Comparison of ENCODE assay signal across 19 cellular contexts in genomic region chr5:122874179-122874875, GRCh38. TPM values are rescaled to one million over a fixed set of nuclear protein-coding genes. Genes with fewer than 3 reads are reported as not detected.
A peak's percentile ranks its signal among the peaks of the same experiment; 100 is the strongest.
DNase-seq lines count a peak whose midpoint lies in the region; ATAC-seq and TF ChIP-seq lines count a peak whose summit lies in the region.
"Had no signal": no experiment of that assay in that cellular context is flagged by ENCODE, and none has a peak within 500 bp of the region (broad histone marks: within the 10 kb centered on the region; RNA-seq: fewer than 3 reads in every experiment).

No MANE protein-coding gene starts in this region.

- no peaks in the 10 kb centered on the region for H3K9me3 ChIP-seq in lower lobe of right lung

- ATAC-seq in lower lobe of right lung (peak; percentile 57 to 61), HG02852 (IDR thresholded peaks at IDR 0.05; ENCODE audit: unreplicated experiment) (no peak)
- ATAC-seq: GM12878, Panc1 had no signal

- H3K27ac ChIP-seq in lower lobe of right lung: no peak overlapping the region
- H3K27ac ChIP-seq: C4-2B had no signal

- H3K36me3 ChIP-seq in lower lobe of right lung: no peaks in the 10 kb centered on the region

- intact Hi-C loops in lower lobe of right lung (cut with DNase I): no loop called here

- DNase-seq in HCEC 1CT (peak; percentile 69), amniotic epithelial cell (ENCODE audit: low read depth) (peak; percentile 35), fibroblast of peridontal ligament (ENCODE audit: extremely low read depth) (peak; percentile 40), lower lobe of right lung (no peak), DMS153 (lab: John Stamatoyannopoulos, UW) (no peak), NOMO-1 (lab: John Stamatoyannopoulos, UW; ENCODE audit: unreplicated experiment in 2 of 2) (no peak), DMS 273 (lab: John Stamatoyannopoulos, UW; ENCODE audit: unreplicated experiment) (no peak)
- DNase-seq: DMS79, H9, NCI-H1105, NCI-H187 treated with DMSO at 0.1 percent for 48 hours, NCI-H2171, NCI-H446 treated with DMSO at 0.1 percent for 48 hours, NCI-H748 treated with DMSO at 0.1 percent for 48 hours, Right ventricle myocardium superior had no signal

- no peak overlapping the region for H3K4me3 ChIP-seq in lower lobe of right lung
- H3K4me3 ChIP-seq: GM12878 had no signal

- peaks cover 13% of the 10 kb centered on the region for H3K4me1 ChIP-seq in lower lobe of right lung

- no peaks in the 10 kb centered on the region for H3K27me3 ChIP-seq in lower lobe of right lung (ENCODE audit: low read depth)

- TF ChIP-seq CTCF in lower lobe of right lung (IDR thresholded peaks at IDR 0.05): no peak

RNA-seq across cellular contexts. Expression of gene SNX24, which starts 28.9 kb away (rescaled TPM):
- total RNA-seq in lower lobe of right lung: 26.7 TPM

Comparison
In these comparisons a context has a peak if more than half of its experiments do, and no peak if none do; other contexts are left out.
1. DNase-seq: peak in HCEC 1CT (single experiment), amniotic epithelial cell (single experiment) and fibroblast of peridontal ligament (single experiment); none in lower lobe of right lung (single experiment), DMS153 (single experiment), NOMO-1 (0 of 2) and DMS 273 (single experiment).